27 cellular contexts compared by ENCODE assay signal in genomic region chr3:101935081-101935480, GRCh38.
A peak's percentile ranks its signal among the peaks of the same experiment; 100 is the strongest.
DNase-seq lines count a peak whose midpoint lies in the region; ATAC-seq and TF ChIP-seq lines count a peak whose summit lies in the region.
"Had no signal": no experiment of that assay in that cellular context is flagged by ENCODE, and none has a peak within 500 bp of the region (broad histone marks: within the 10 kb centered on the region; RNA-seq: fewer than 3 reads in every experiment).

No MANE protein-coding gene starts in this region.

- H3K9me3 ChIP-seq in A673 (ENCODE audit: low read depth, low read length, poor library complexity, severe bottlenecking) (no peaks in the 10 kb centered on the region), SU-DHL-6 (ENCODE audit: insufficient read depth, low read length) (no peaks in the 10 kb centered on the region)
- H3K9me3 ChIP-seq: adrenal gland, colonic mucosa had no signal

- no peaks in the 10 kb centered on the region for H3K27me3 ChIP-seq in A673 (replicated peaks; ENCODE audit: insufficient read depth, low read depth, low read length, poor library complexity)
- no peaks in the 10 kb centered on the region for H3K27me3 ChIP-seq in SU-DHL-6 (ENCODE audit: low read length)
- H3K27me3 ChIP-seq: adrenal gland, colonic mucosa had no signal

- H3K4me1 Mint-ChIP-seq in Calu3 (ENCODE audit: low read depth, unreplicated experiment), result peaks cover 24% of the 10 kb centered on the region

- H2AFZ ChIP-seq in SU-DHL-6 (ENCODE audit: low read depth, low read length, severe bottlenecking), result peak overlapping the region; percentile 2
- H2AFZ ChIP-seq: parathyroid adenoma had no signal

- H3K9ac ChIP-seq in SU-DHL-6 (ENCODE audit: low read length), result no peak overlapping the region
- H3K9ac ChIP-seq: parathyroid adenoma had no signal

- H3K9me3 Mint-ChIP-seq in Calu3 (ENCODE audit: low read depth, unreplicated experiment), result peaks cover 3% of the 10 kb centered on the region
- H3K9me3 Mint-ChIP-seq: activated T-helper 17 cell treated with anti-CD3 and anti-CD28 coated beads, Interleukin-2, amount 50 U/mL, for 72 hours; nephron had no signal

- no peak for DNase-seq in A673 (ENCODE audit: low spot score)
- no peak for DNase-seq in Calu3
- peak; percentile 83 for DNase-seq in foreskin melanocyte
- DNase-seq in activated CD8-positive, alpha-beta memory T cell treated with anti-CD3 and anti-CD28 coated beads for 24 hours, result no peak
- no peak for DNase-seq in activated CD8-positive, alpha-beta memory T cell treated with anti-CD3 and anti-CD28 coated beads, Interleukin-2, amount 50 U/mL, for 4 hours
- DNase-seq in HCEC 1CT, result no peak
- DNase-seq: activated CD4-positive, alpha-beta T cell treated with anti-CD3 and anti-CD28 coated beads for 36 hours; activated CD8-positive, alpha-beta memory T cell treated with anti-CD3 and anti-CD28 coated beads, Interleukin-2, amount 10 ng/mL, durations not matched to agents 7 days and 5 days; adrenal gland; colonic mucosa; DMS153; H7; midbrain; NCI-H1436; NCI-H2171; NCI-H524 treated with DMSO at 0.1 percent for 48 hours; right cardiac atrium; stimulated activated CD4-positive, alpha-beta T cell treated with anti-CD3 and anti-CD28 coated beads, Interleukin-15, amount 100 ng/mL, for 24 hours; stimulated activated CD8-positive, alpha-beta memory T cell treated with anti-CD3 and anti-CD28 coated beads, Interleukin-4, amount 100 ng/mL, for 48 hours; substantia nigra had no signal

- H3K36me3 ChIP-seq in A673 (ENCODE audit: insufficient read depth, low read length, poor library complexity, severe bottlenecking) (no peaks in the 10 kb centered on the region), SU-DHL-6 (ENCODE audit: low read length) (no peaks in the 10 kb centered on the region)
- H3K36me3 ChIP-seq: adrenal gland, colonic mucosa had no signal

- H3K27me3 Mint-ChIP-seq in Calu3 (ENCODE audit: unreplicated experiment), result no peaks in the 10 kb centered on the region
- H3K27me3 Mint-ChIP-seq: activated T-helper 17 cell treated with anti-CD3 and anti-CD28 coated beads, Interleukin-2, amount 50 U/mL, for 72 hours; CD4-positive, alpha-beta memory T cell had no signal

- H3K27ac Mint-ChIP-seq in Calu3 (ENCODE audit: unreplicated experiment), result peak overlapping the region; percentile 38
- H3K27ac Mint-ChIP-seq: activated CD4-positive, alpha-beta T cell treated with anti-CD3 and anti-CD28 coated beads for 36 hours; activated CD8-positive, alpha-beta memory T cell treated with anti-CD3 and anti-CD28 coated beads, Interleukin-2, amount 10 ng/mL, durations not matched to agents 7 days and 5 days; activated T-helper 17 cell treated with anti-CD3 and anti-CD28 coated beads, Interleukin-2, amount 50 U/mL, for 72 hours; nephron had no signal

- no peak for TF ChIP-seq CTCF in A673 (conservative IDR thresholded peaks at IDR 0.05; ENCODE audit: low read depth, low read length)
- TF ChIP-seq CTCF in Calu3 (IDR thresholded peaks at IDR 0.05; ENCODE audit: unreplicated experiment), result no peak
- TF ChIP-seq CTCF in SU-DHL-6 (IDR thresholded peaks at IDR 0.05; ENCODE audit: insufficient read depth, low read length, poor library complexity, severe bottlenecking), result no peak

- no peak overlapping the region for H3K4me2 ChIP-seq in SU-DHL-6 (ENCODE audit: low read depth, low read length, poor library complexity, severe bottlenecking)

- peaks cover 37% of the 10 kb centered on the region for H3K4me1 ChIP-seq in A673 (ENCODE audit: insufficient read depth, low read length, poor library complexity, severe bottlenecking)
- H3K4me1 ChIP-seq: parathyroid adenoma had no signal

- H3K4me3 ChIP-seq in A673 (ENCODE audit: low read depth, low read length, poor library complexity, severe bottlenecking) (no peak overlapping the region), SU-DHL-6 (ENCODE audit: insufficient read depth, low read length, poor library complexity, severe bottlenecking) (no peak overlapping the region)
- H3K4me3 ChIP-seq: adrenal gland, colonic mucosa had no signal

- no peak for ATAC-seq in GM19463 (IDR thresholded peaks at IDR 0.05; ENCODE audit: unreplicated experiment)
- ATAC-seq: activated CD4-positive, alpha-beta T cell treated with anti-CD3 and anti-CD28 coated beads for 36 hours; activated CD8-positive, alpha-beta memory T cell treated with anti-CD3 and anti-CD28 coated beads, Interleukin-2, amount 10 ng/mL, durations not matched to agents 7 days and 5 days; activated T-helper 17 cell treated with anti-CD3 and anti-CD28 coated beads, Interleukin-2, amount 50 U/mL, for 72 hours; left lobe of liver; right cardiac atrium had no signal

- CTCF ChIA-PET in A673 (lab: Charles Lee), result interaction anchor here (0.6 kb wide), 1 partner anchor 133 kb away, joined by 3 read pairs; no protein-coding TSS in a partner anchor
- CTCF ChIA-PET in Calu3 (lab: Charles Lee), result no interaction called here

- H3K27ac ChIP-seq in A673 (ENCODE audit: low read depth, low read length, poor library complexity, severe bottlenecking) (peak overlapping the region; percentile 25), SU-DHL-6 (ENCODE audit: low read depth, low read length) (peak overlapping the region; percentile 75; the same call in 1 of the 2 replicates)
- H3K27ac ChIP-seq: adrenal gland, colonic mucosa, parathyroid adenoma had no signal

- intact Hi-C loops in A673 (cut with micrococcal nuclease; ENCODE audit: unreplicated experiment) (no loop called here), Calu3 (cut with micrococcal nuclease; ENCODE audit: unreplicated experiment) (loop anchor here (5.0 kb wide), 1 partner anchor 68 kb away; no protein-coding TSS in a partner anchor)

- POLR2A ChIA-PET in A673 (lab: Charles Lee; ENCODE audit: low non-redundant PET), result no interaction called here

- BruUV-seq in A673 (replicated peaks; lab: Mats Ljungman, UMichigan), result no TSS peak
- no TSS peak for BruUV-seq in Calu3 (replicated peaks; lab: Mats Ljungman, UMichigan)

- no peaks in the 10 kb centered on the region for H3K9me2 ChIP-seq in SU-DHL-6 (replicated peaks; ENCODE audit: insufficient read depth, low read length)

- H3K79me2 ChIP-seq in SU-DHL-6 (ENCODE audit: insufficient read depth, low read length), result no peaks in the 10 kb centered on the region
- H3K79me2 ChIP-seq: parathyroid adenoma had no signal

- H3F3A ChIP-seq in SU-DHL-6 (ENCODE audit: insufficient read depth), result peaks cover 6% of the 10 kb centered on the region; the same call in 1 of the 2 replicates

- no peaks in the 10 kb centered on the region for H3K36me3 Mint-ChIP-seq in Calu3 (ENCODE audit: insufficient read depth, unreplicated experiment)
- H3K36me3 Mint-ChIP-seq: CD4-positive, alpha-beta memory T cell had no signal

- no peaks in the 10 kb centered on the region for H4K20me1 ChIP-seq in SU-DHL-6 (ENCODE audit: low read depth, low read length)

- H3K4me3 Mint-ChIP-seq in Calu3 (ENCODE audit: low read depth, unreplicated experiment), result no peak overlapping the region
- H3K4me3 Mint-ChIP-seq: activated CD4-positive, alpha-beta T cell treated with anti-CD3 and anti-CD28 coated beads for 36 hours; activated CD8-positive, alpha-beta memory T cell treated with anti-CD3 and anti-CD28 coated beads, Interleukin-2, amount 10 ng/mL, durations not matched to agents 7 days and 5 days; activated T-helper 17 cell treated with anti-CD3 and anti-CD28 coated beads, Interleukin-2, amount 50 U/mL, for 72 hours; nephron had no signal
